In genomic region chr7:75056476-75056875, GRCh38 we compare ENCODE assay signal across 13 cellular contexts. TPM values are rescaled to one million over a fixed set of nuclear protein-coding genes. Genes with fewer than 3 reads are reported as not detected.
DNase-seq lines count a peak whose midpoint lies in the region; ATAC-seq, FAIRE-seq and TF ChIP-seq lines count a peak whose summit lies in the region.
"Had no signal": no experiment of that assay in that cellular context is flagged by ENCODE, and none has a peak within 500 bp of the region (broad histone marks: within the 10 kb centered on the region; RNA-seq: fewer than 3 reads in every experiment).

No MANE protein-coding gene starts in this region.

- TF ChIP-seq EP300 in HepG2 (IDR thresholded peaks at IDR 0.05; ENCODE audit: low read depth in 2 of 2, low read length in 2 of 2) (no peak), HepG2 (CRISPR knock-in tag; IDR thresholded peaks at IDR 0.05; ENCODE audit: borderline replicate concordance) (no peak)

- no TSS peak for BruUV-seq in HepG2 (replicated peaks; lab: Mats Ljungman, UMichigan)

- intact Hi-C loops in heart right ventricle (cut with DNase I) (no loop called here), HepG2 (cut with micrococcal nuclease; ENCODE audit: unreplicated experiment) (no loop called here)

- DNase-seq in EL (peak; percentile 60), amniotic stem cell (lab: John Stamatoyannopoulos, UW) (peak; percentile 39), heart right ventricle (no peak), skeletal muscle cell (ENCODE audit: low read depth) (peak; percentile 25), COLO668 (lab: John Stamatoyannopoulos, UW; ENCODE audit: unreplicated experiment) (no peak), HepG2 (ENCODE audit: low spot score) (no peak), RCC 7860 (ENCODE audit: low spot score) (no peak)
- no peak for DNase-seq in activated CD8-positive, alpha-beta memory T cell treated with anti-CD3 and anti-CD28 coated beads, Interleukin-2, amount 50 U/mL, for 4 hours
- DNase-seq: DND-41; natural killer cell; NCI-H774; stimulated activated CD4-positive, alpha-beta T cell treated with anti-CD3 and anti-CD28 coated beads, Interleukin-4, amount 100 ng/mL, for 24 hours; trophoblast cell had no signal

- no peaks in the 10 kb centered on the region for H4K20me1 ChIP-seq in HepG2 (ENCODE audit: insufficient read depth, low read length)

- CTCF ChIA-PET in HepG2 (lab: Yijun Ruan, JAX; ENCODE audit: low intra/inter-chr PET ratio, low total read pairs): no interaction called here

- FAIRE-seq in HepG2 (lab: Jason Lieb, UNC) (no peak), RCC 7860 (lab: Jason Lieb, UNC) (no peak)

- in situ Hi-C loops in HepG2 (cut with HindIII; ENCODE audit: extremely low pct_ligation_motif_present, low pct_unique_long_range_greater_than_20kb): no loop called here

- no peak overlapping the region for H3K9ac ChIP-seq in HepG2 (ENCODE audit: insufficient read depth, low read depth, low read length)

- H3K27me3 ChIP-seq in heart right ventricle (no peaks in the 10 kb centered on the region), HepG2 (ENCODE audit: control insufficient read depth in 1 of 2, insufficient read depth in 2 of 2, low read length in 2 of 2) (no peaks in the 10 kb centered on the region)

- POLR2A ChIA-PET in HepG2 (lab: Yijun Ruan, JAX): no interaction called here

- H3K4me3 ChIP-seq in heart right ventricle (no peak overlapping the region), skeletal muscle cell (ENCODE audit: low read depth, low read length) (no peak overlapping the region), HepG2 (replicated peaks in 1 of 3; ENCODE audit: insufficient read depth in 1 of 3, low read depth in 2 of 3, low read length in 3 of 3) (no peak overlapping the region)

- no peak overlapping the region for H3K4me2 ChIP-seq in HepG2 (ENCODE audit: low read depth, low read length)

- no peak for TF ChIP-seq POLR2A in HepG2 (IDR thresholded peaks at IDR 0.05; ENCODE audit: insufficient read depth in 1 of 2, low read depth in 2 of 2, low read length in 2 of 2)

- H3K79me2 ChIP-seq in HepG2 (ENCODE audit: insufficient read depth, low read length): no peaks in the 10 kb centered on the region

- ATAC-seq in heart right ventricle (peak in 7 of 8 donors; percentile 36 to 79 (median 66)), HepG2 (no peak)
- ATAC-seq: natural killer cell had no signal

- TF ChIP-seq CTCF in heart right ventricle (IDR thresholded peaks at IDR 0.05) (no peak), HepG2 (CRISPR knock-in tag; IDR thresholded peaks at IDR 0.05) (no peak)

- H3K36me3 ChIP-seq in heart right ventricle (peaks cover 0 to 97% (median 54%) of the 10 kb centered on the region in 9 donors), HepG2 (replicated peaks in 1 of 2; ENCODE audit: control insufficient read depth in 1 of 2, insufficient read depth in 2 of 2, low read length in 2 of 2) (peaks cover 36 to 84% of the 10 kb centered on the region in 2 experiments)

- 67 to 80% methylated on average over 5 of the region's 5 CpGs for whole genome bisulfite sequencing in heart right ventricle, 2 donors
- WGBS in HepG2 (ENCODE audit: low lambda C conversion rate): 98% methylated on average over 5 of the region's 5 CpGs

- no peak overlapping the region for H2AFZ ChIP-seq in HepG2 (ENCODE audit: low read length)

- no peak for TF ChIP-seq RAD21 in HepG2 (CRISPR knock-in tag; IDR thresholded peaks at IDR 0.05)

- H3K27ac ChIP-seq in heart right ventricle (peak overlapping the region in 9 of 10 donors; percentile 34 to 82 (median 61)), HepG2 (ENCODE audit: extremely low read length, insufficient read depth, low read length) (no peak overlapping the region)

- H3K4me1 ChIP-seq in heart right ventricle (peaks cover 0 to 35% (median 17%) of the 10 kb centered on the region in 9 donors), HepG2 (ENCODE audit: insufficient read depth, low read length) (no peaks in the 10 kb centered on the region)

- no peaks in the 10 kb centered on the region for H3K9me3 ChIP-seq in heart right ventricle
- no peaks in the 10 kb centered on the region for H3K9me3 ChIP-seq in HepG2 (ENCODE audit: low read length)

TF ChIP-seq in HepG2, 621 proteins besides CTCF, POLR2A, EP300 and RAD21:
- no peak for TF ChIP-seq ZFAT (CRISPR knock-in tag; conservative IDR thresholded peaks at IDR 0.05)
- TF ChIP-seq, protein P1, sequence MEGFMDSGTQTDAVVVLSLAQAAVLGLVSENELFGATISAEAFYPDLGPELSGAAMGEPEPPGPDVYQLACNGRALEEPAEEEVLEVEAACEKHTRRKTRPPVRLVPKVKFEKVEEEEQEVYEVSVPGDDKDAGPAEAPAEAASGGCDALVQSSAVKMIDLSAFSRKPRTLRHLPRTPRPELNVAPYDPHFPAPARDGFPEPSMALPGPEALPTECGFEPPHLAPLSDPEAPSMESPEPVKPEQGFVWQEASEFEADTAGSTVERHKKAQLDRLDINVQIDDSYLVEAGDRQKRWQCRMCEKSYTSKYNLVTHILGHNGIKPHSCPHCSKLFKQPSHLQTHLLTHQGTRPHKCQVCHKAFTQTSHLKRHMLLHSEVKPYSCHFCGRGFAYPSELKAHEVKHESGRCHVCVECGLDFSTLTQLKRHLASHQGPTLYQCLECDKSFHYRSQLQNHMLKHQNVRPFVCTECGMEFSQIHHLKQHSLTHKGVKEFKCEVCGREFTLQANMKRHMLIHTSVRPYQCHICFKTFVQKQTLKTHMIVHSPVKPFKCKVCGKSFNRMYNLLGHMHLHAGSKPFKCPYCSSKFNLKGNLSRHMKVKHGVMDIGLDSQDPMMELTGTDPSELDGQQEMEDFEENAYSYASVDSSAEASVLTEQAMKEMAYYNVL (CRISPR knock-in tag; IDR thresholded peaks at IDR 0.05; ENCODE audit: borderline replicate concordance): no peak
- TF ChIP-seq NFE2L1 (CRISPR knock-in tag; IDR thresholded peaks at IDR 0.05; ENCODE audit: borderline replicate concordance): no peak

RNA-seq across cellular contexts. Expression of gene RCC1L, which starts 17.1 kb away (rescaled TPM):
- total RNA-seq in heart right ventricle: 10 to 100 TPM; 43.2 to 61.6 (median 51.7) TPM
- polyA plus RNA-seq in heart right ventricle: 10 to 100 TPM; 36.3 to 38.1 TPM
- 75.4 and 82.8 TPM in 2 replicates for total RNA-seq in HepG2 (2016; rRNA removed; fragmentation: Illumina TruSeq; extraction: Trizol)
- 10.8 and 11.6 TPM in 2 replicates for total RNA-seq in HepG2 (2016; cell fraction: cytosol; rRNA removed; fragmentation: Illumina TruSeq; extraction: Trizol; ENCODE audit: low read depth)
- total RNA-seq in HepG2 (2016; cell fraction: insoluble cytoplasmic fraction; rRNA removed; fragmentation: Illumina TruSeq; extraction: Trizol): 76.4 and 82.4 TPM in 2 replicates
- total RNA-seq in HepG2 (2016; cell fraction: membrane; rRNA removed; fragmentation: Illumina TruSeq; extraction: Trizol): 30.5 and 31.7 TPM in 2 replicates
- 28.9 and 35.4 TPM in 2 replicates for total RNA-seq in HepG2 (2016; cell fraction: nucleus; rRNA removed; fragmentation: Illumina TruSeq; extraction: Trizol)
- polyA plus RNA-seq in HepG2 (2011; rRNA removed): 37.9 and 42.1 TPM in 2 replicates
- polyA plus RNA-seq in HepG2 (2011; cell fraction: cytosol; rRNA removed): 35.9 and 39.4 TPM in 2 replicates
- polyA plus RNA-seq in HepG2 (2011; cell fraction: nucleus; rRNA removed): 16.7 and 18.8 TPM in 2 replicates
- 40.0 and 42.3 TPM in 2 replicates for polyA plus RNA-seq in HepG2 (2012)
- polyA plus RNA-seq in HepG2 (2016; cell fraction: cytosol; fragmentation: Illumina TruSeq; extraction: Trizol; ENCODE audit: low read depth): 7.9 and 8.7 TPM in 2 replicates
- 67.9 and 72.1 TPM in 2 replicates for polyA plus RNA-seq in HepG2 (2016; cell fraction: insoluble cytoplasmic fraction; fragmentation: Illumina TruSeq; extraction: Trizol; ENCODE audit: low read depth)
- polyA plus RNA-seq in HepG2 (2016; cell fraction: membrane; fragmentation: Illumina TruSeq; extraction: Trizol; ENCODE audit: low read depth): 19.0 and 21.0 TPM in 2 replicates
- 41.1 and 42.5 TPM in 2 replicates for polyA plus RNA-seq in HepG2 (2016; cell fraction: nucleus; fragmentation: Illumina TruSeq; extraction: Trizol; ENCODE audit: insufficient read depth, low read depth)
- 32.8 and 41.8 TPM in 2 replicates for polyA minus RNA-seq in HepG2 (2011; rRNA and poly(A)+ RNA removed; ENCODE audit: low replicate concordance)
- 15.1 and 15.4 TPM in 2 replicates for polyA minus RNA-seq in HepG2 (2011; cell fraction: cytosol; rRNA and poly(A)+ RNA removed)
- polyA minus RNA-seq in HepG2 (2011; cell fraction: nucleus; rRNA and poly(A)+ RNA removed): 11.2 and 16.1 TPM in 2 replicates

RNA-seq across cellular contexts. Expression of gene GTF2IRD2B, which starts 35.9 kb away (rescaled TPM):
- total RNA-seq in heart right ventricle (10 to 100 TPM; 26.8 to 44.6 (median 33.7) TPM), HepG2 (2016; rRNA removed; fragmentation: Illumina TruSeq; extraction: Trizol) (6.6 and 10.0 TPM in 2 replicates)
- polyA plus RNA-seq in heart right ventricle (10 to 100 TPM; 13.4 to 29.5 TPM), HepG2 (2011; rRNA removed) (12.3 and 12.7 TPM in 2 replicates)
- total RNA-seq in HepG2 (2016; cell fraction: cytosol; rRNA removed; fragmentation: Illumina TruSeq; extraction: Trizol; ENCODE audit: low read depth): 24.4 and 39.4 TPM in 2 replicates
- total RNA-seq in HepG2 (2016; cell fraction: insoluble cytoplasmic fraction; rRNA removed; fragmentation: Illumina TruSeq; extraction: Trizol): 4.0 and 9.2 TPM in 2 replicates
- 13.4 and 17.7 TPM in 2 replicates for total RNA-seq in HepG2 (2016; cell fraction: membrane; rRNA removed; fragmentation: Illumina TruSeq; extraction: Trizol)
- 5.2 and 5.4 TPM in 2 replicates for total RNA-seq in HepG2 (2016; cell fraction: nucleus; rRNA removed; fragmentation: Illumina TruSeq; extraction: Trizol)
- 13.0 and 16.9 TPM in 2 replicates for polyA plus RNA-seq in HepG2 (2011; cell fraction: cytosol; rRNA removed)
- 17.5 and 21.5 TPM in 2 replicates for polyA plus RNA-seq in HepG2 (2011; cell fraction: nucleus; rRNA removed)
- polyA plus RNA-seq in HepG2 (2012): 5.9 and 10.3 TPM in 2 replicates
- 47.2 and 50.8 TPM in 2 replicates for polyA plus RNA-seq in HepG2 (2016; cell fraction: cytosol; fragmentation: Illumina TruSeq; extraction: Trizol; ENCODE audit: low read depth)
- polyA plus RNA-seq in HepG2 (2016; cell fraction: insoluble cytoplasmic fraction; fragmentation: Illumina TruSeq; extraction: Trizol; ENCODE audit: low read depth): 5.5 and 7.2 TPM in 2 replicates
- polyA plus RNA-seq in HepG2 (2016; cell fraction: membrane; fragmentation: Illumina TruSeq; extraction: Trizol; ENCODE audit: low read depth): 19.9 and 22.8 TPM in 2 replicates
- polyA plus RNA-seq in HepG2 (2016; cell fraction: nucleus; fragmentation: Illumina TruSeq; extraction: Trizol; ENCODE audit: insufficient read depth, low read depth): 13.0 and 14.6 TPM in 2 replicates
- 6.5 and 10.9 TPM in 2 replicates for polyA minus RNA-seq in HepG2 (2011; rRNA and poly(A)+ RNA removed; ENCODE audit: low replicate concordance)
- polyA minus RNA-seq in HepG2 (2011; cell fraction: cytosol; rRNA and poly(A)+ RNA removed): 5.7 and 6.3 TPM in 2 replicates
- 24.6 and 25.4 TPM in 2 replicates for polyA minus RNA-seq in HepG2 (2011; cell fraction: nucleus; rRNA and poly(A)+ RNA removed)

Comparison
In these comparisons a context has a peak if more than half of its experiments do, and no peak if none do; other contexts are left out.
1. DNase-seq: peak in EL (single experiment), amniotic stem cell (single experiment) and skeletal muscle cell (single experiment); none in heart right ventricle (0 of 2), COLO668 (single experiment), activated CD8-positive, alpha-beta memory T cell treated with anti-CD3 and anti-CD28 coated beads, Interleukin-2, amount 50 U/mL, for 4 hours (single experiment), HepG2 (single experiment) and RCC 7860 (single experiment).